In genomic region chr9:137226338-137227056, GRCh38 we compare ENCODE assay signal across 16 cellular contexts. TPM values are rescaled to one million over a fixed set of nuclear protein-coding genes. Genes with fewer than 3 reads are reported as not detected.
DNase-seq lines count a peak whose midpoint lies in the region; ATAC-seq, FAIRE-seq and TF ChIP-seq lines count a peak whose summit lies in the region.
"Had no signal": no experiment of that assay in that cellular context is flagged by ENCODE, and none has a peak within 500 bp of the region (broad histone marks: within the 10 kb centered on the region; RNA-seq: fewer than 3 reads in every experiment).

No MANE protein-coding gene starts in this region.

- H3K9me3 ChIP-seq in SK-N-SH, result no peaks in the 10 kb centered on the region
- no peaks in the 10 kb centered on the region for H3K9me3 ChIP-seq in keratinocyte (ENCODE audit: control insufficient read depth, low read depth, low read length)
- no peaks in the 10 kb centered on the region for H3K9me3 ChIP-seq in suprapubic skin

- ATAC-seq in HG03457 (IDR thresholded peaks at IDR 0.05; ENCODE audit: unreplicated experiment), result no peak
- ATAC-seq: activated CD4-positive, CD25-positive, alpha-beta regulatory T cell treated with anti-CD3 and anti-CD28 coated beads, Interleukin-2, amount 50 U/mL, for 24 hours; right cardiac atrium had no signal

- peaks cover 0 to 54% of the 10 kb centered on the region in 2 experiments; a peak in 1 of 4 replicates for H3K4me1 ChIP-seq in SK-N-SH (ENCODE audit: control insufficient read depth in 1 of 2, insufficient read depth in 2 of 2, low read depth in 1 of 2, low read length in 1 of 2)
- H3K4me1 ChIP-seq in keratinocyte (ENCODE audit: control insufficient read depth, extremely low read depth, insufficient read depth, low read length), result peaks cover 40% of the 10 kb centered on the region
- H3K4me1 ChIP-seq in suprapubic skin, result peaks cover 53% of the 10 kb centered on the region

- FAIRE-seq in keratinocyte (lab: Jason Lieb, UNC), result peak; percentile 61

- no peaks in the 10 kb centered on the region for H3K9me2 ChIP-seq in SK-N-SH

- H3F3A ChIP-seq in SK-N-SH (replicated peaks; ENCODE audit: insufficient read depth), result peaks cover 16% of the 10 kb centered on the region

- H3K9ac ChIP-seq in SK-N-SH (no peak overlapping the region), keratinocyte (ENCODE audit: control insufficient read depth, extremely low read depth, insufficient read depth, low read length) (peak overlapping the region; percentile 41)

- WGBS in SK-N-SH (ENCODE audit: low lambda C conversion rate), result 65% methylated on average over 11 of the region's 18 CpGs
- WGBS in suprapubic skin, result 47% methylated on average over 18 of the region's 18 CpGs

- no peak for TF ChIP-seq CTCF in SK-N-SH (IDR thresholded peaks at IDR 0.05)
- TF ChIP-seq CTCF in keratinocyte (optimal IDR thresholded peaks at IDR 0.05 in 1 of 3, IDR thresholded peaks at IDR 0.05 in 1 of 3, conservative IDR thresholded peaks at IDR 0.05 in 1 of 3; ENCODE audit: extremely low read depth in 1 of 3, insufficient read depth in 2 of 3, low read length in 3 of 3), result no peak
- no peak for TF ChIP-seq CTCF in suprapubic skin (IDR thresholded peaks at IDR 0.05)

- no peak overlapping the region for H2AFZ ChIP-seq in SK-N-SH (ENCODE audit: low read depth)
- peak overlapping the region; percentile 80 for H2AFZ ChIP-seq in keratinocyte (ENCODE audit: control insufficient read depth, low read length)

- TF ChIP-seq POLR2A in suprapubic skin (IDR thresholded peaks at IDR 0.05), result no peak

- H3K4me3 ChIP-seq in SK-N-SH (ENCODE audit: low read depth in 2 of 2, low read length in 1 of 2), result no peak overlapping the region
- no peak overlapping the region for H3K4me3 ChIP-seq in keratinocyte (ENCODE audit: control insufficient read depth in 2 of 3, extremely low read depth in 1 of 3, insufficient read depth in 2 of 3, low read depth in 1 of 3, low read length in 3 of 3)
- no peak overlapping the region for H3K4me3 ChIP-seq in suprapubic skin

- H3K79me2 ChIP-seq in SK-N-SH (ENCODE audit: insufficient read depth), result no peaks in the 10 kb centered on the region
- no peaks in the 10 kb centered on the region for H3K79me2 ChIP-seq in keratinocyte (ENCODE audit: control insufficient read depth, insufficient read depth, low read length)

- H3K27me3 ChIP-seq in SK-N-SH (ENCODE audit: insufficient read depth) (no peaks in the 10 kb centered on the region), keratinocyte (ENCODE audit: control insufficient read depth, extremely low read depth, insufficient read depth, low read length) (peaks cover 3% of the 10 kb centered on the region), suprapubic skin (peaks cover 34% of the 10 kb centered on the region)

- H3K27ac ChIP-seq in SK-N-SH (ENCODE audit: low read depth in 2 of 2, low read length in 1 of 2) (no peak overlapping the region; a peak in 1 of 4 replicates), keratinocyte (ENCODE audit: control insufficient read depth, insufficient read depth, low read length) (peak overlapping the region; percentile 25), suprapubic skin (peak overlapping the region; percentile 24)

- no peaks in the 10 kb centered on the region for H3K9me1 ChIP-seq in keratinocyte (ENCODE audit: control insufficient read depth, extremely low read depth, insufficient read depth, low read length)

- dilution Hi-C loops in keratinocyte (cut with MboI; ENCODE audit: extremely low pct_ligation_motif_present, low sequenced_read_pairs), result no loop called here

- CTCF ChIA-PET in SK-N-SH (lab: Yijun Ruan, JAX), result interaction anchor here (0.5 to 7.7 kb wide), 31 partner anchors 10 to 1135 kb away, joined by 3 to 95 read pairs (median 6); partner anchors contain the start of genes ANAPC2, DPP7, LRRC26 and MAN1B1

- H3K4me2 ChIP-seq in SK-N-SH (peak overlapping the region; percentile 1; the same call in 1 of the 2 replicates), keratinocyte (ENCODE audit: control insufficient read depth, extremely low read depth, insufficient read depth, low read depth, low read length) (peak overlapping the region; percentile 69)

- H4K20me1 ChIP-seq in SK-N-SH (ENCODE audit: insufficient read depth), result no peaks in the 10 kb centered on the region
- no peaks in the 10 kb centered on the region for H4K20me1 ChIP-seq in keratinocyte (ENCODE audit: control insufficient read depth, extremely low read depth, insufficient read depth, low read length)

- no peaks in the 10 kb centered on the region for H3K36me3 ChIP-seq in SK-N-SH (replicated peaks in 1 of 2; ENCODE audit: control insufficient read depth in 1 of 2, insufficient read depth in 2 of 2, low read length in 1 of 2)
- H3K36me3 ChIP-seq in keratinocyte (ENCODE audit: control insufficient read depth in 2 of 2, extremely low read depth in 1 of 2, insufficient read depth in 2 of 2, low read length in 2 of 2), result no peaks in the 10 kb centered on the region
- no peaks in the 10 kb centered on the region for H3K36me3 ChIP-seq in suprapubic skin

- intact Hi-C loops in head of caudate nucleus (cut with DNase I), result loop anchor here (5.0 kb wide), 2 partner anchors 39 to 109 kb away; partner anchors contain the start of genes ANAPC2 and SSNA1

- DNase-seq in DMS53 (lab: John Stamatoyannopoulos, UW) (peak; percentile 73), DMS53 treated with DMSO at 0.1 percent for 48 hours (lab: John Stamatoyannopoulos, UW; ENCODE audit: unreplicated experiment) (no peak), SK-N-SH (no peak), keratinocyte (ENCODE audit: low read depth, low spot score) (no peak), suprapubic skin (ENCODE audit: low spot score in 2 of 2) (no peak), head of caudate nucleus (no peak), nucleus accumbens (lab: John Stamatoyannopoulos, UW) (no peak)
- DNase-seq: 8988T; activated T-cell treated with anti-CD3 and anti-CD28 coated beads, Interleukin-2, amount 50 U/mL, for 1 hour; amniotic stem cell; dermis blood vessel endothelial cell; NCI-H1930 had no signal

- no peak for TF ChIP-seq EP300 in SK-N-SH (IDR thresholded peaks at IDR 0.05; ENCODE audit: borderline replicate concordance in 1 of 2, low read depth in 1 of 2, low read length in 1 of 2)
- TF ChIP-seq EP300 in suprapubic skin (IDR thresholded peaks at IDR 0.05), result no peak

- TF ChIP-seq RAD21 in SK-N-SH (IDR thresholded peaks at IDR 0.05; ENCODE audit: low read length), result no peak

- POLR2A ChIA-PET in SK-N-SH (lab: Yijun Ruan, JAX), result interaction anchor here (1.1 to 1.5 kb wide), 5 partner anchors 14 to 119 kb away, joined by 3 to 8 read pairs (median 5); no protein-coding TSS in a partner anchor

RNA-seq across cellular contexts. Expression of gene RNF224, which starts 0.8 kb away (rescaled TPM):
- polyA plus RNA-seq in SK-N-SH (2012; rRNA removed), result 0.03 and 0.08 TPM in 2 replicates
- 0.01 TPM in 1 of 2 replicates, not detected in the other for polyA plus RNA-seq in SK-N-SH (2012; cell fraction: cytosol; rRNA removed)
- 0.15 and 0.27 TPM in 2 replicates for polyA plus RNA-seq in SK-N-SH (2012; cell fraction: nucleus; rRNA removed)
- polyA plus RNA-seq in keratinocyte, result not detected in 3 replicates
- polyA plus RNA-seq in keratinocyte (2011; ENCODE audit: low read depth), result not detected
- polyA plus RNA-seq in keratinocyte (2011; cell fraction: cytosol; rRNA removed), result not detected in 2 replicates
- 0.11 TPM in 1 of 2 replicates, not detected in the other for polyA plus RNA-seq in keratinocyte (2011; cell fraction: nucleus; rRNA removed)
- 0.06 and 0.31 TPM in 2 replicates for polyA plus RNA-seq in keratinocyte (2012; ENCODE audit: low replicate concordance)
- not detected in 3 replicates for polyA minus RNA-seq in keratinocyte
- not detected for polyA minus RNA-seq in keratinocyte (2011; cell fraction: cytosol; rRNA and poly(A)+ RNA removed)
- 0.21 TPM in 1 of 2 replicates, not detected in the other for polyA minus RNA-seq in keratinocyte (2011; cell fraction: nucleus; rRNA and poly(A)+ RNA removed)
- 1 to 10 TPM in 3 of 4 donors, under 1 TPM in 1; 0.34 to 2.0 (median 1.1) TPM for total RNA-seq in suprapubic skin
- total RNA-seq: dermis blood vessel endothelial cell, right cardiac atrium, subcutaneous adipose tissue had no signal

RNA-seq across cellular contexts. Expression of gene CYSRT1, which starts 1.5 kb away (rescaled TPM):
- polyA plus RNA-seq in SK-N-SH (2012; rRNA removed) (2.1 and 2.2 TPM in 2 replicates), keratinocyte (0.80 to 1.8 TPM (median 1.2 TPM) in 3 replicates)
- polyA plus RNA-seq in SK-N-SH (2012; cell fraction: cytosol; rRNA removed), result 1.1 and 1.4 TPM in 2 replicates
- 2.7 TPM in 2 replicates for polyA plus RNA-seq in SK-N-SH (2012; cell fraction: nucleus; rRNA removed)
- 8.0 TPM for polyA plus RNA-seq in keratinocyte (2011; ENCODE audit: low read depth)
- 1.5 and 2.4 TPM in 2 replicates for polyA plus RNA-seq in keratinocyte (2011; cell fraction: cytosol; rRNA removed)
- 1.3 and 2.1 TPM in 2 replicates for polyA plus RNA-seq in keratinocyte (2011; cell fraction: nucleus; rRNA removed)
- 1.9 and 27.3 TPM in 2 replicates for polyA plus RNA-seq in keratinocyte (2012; ENCODE audit: low replicate concordance)
- 0.42 to 1.3 TPM (median 0.86 TPM) in 3 replicates for polyA minus RNA-seq in keratinocyte
- 3.1 TPM for polyA minus RNA-seq in keratinocyte (2011; cell fraction: cytosol; rRNA and poly(A)+ RNA removed)
- polyA minus RNA-seq in keratinocyte (2011; cell fraction: nucleus; rRNA and poly(A)+ RNA removed), result 1.1 TPM in 2 replicates
- total RNA-seq in suprapubic skin, result 10 to 100 TPM; 22.8 to 65.7 (median 44.2) TPM

RNA-seq across cellular contexts. Expression of gene SLC34A3, which starts 4.2 kb away (rescaled TPM):
- polyA plus RNA-seq in SK-N-SH (2012; rRNA removed), result 0.06 TPM in 1 of 2 replicates, not detected in the other
- 0.01 TPM in 2 replicates for polyA plus RNA-seq in SK-N-SH (2012; cell fraction: cytosol; rRNA removed)
- polyA plus RNA-seq in SK-N-SH (2012; cell fraction: nucleus; rRNA removed), result 0.07 and 0.18 TPM in 2 replicates
- 0.03 TPM in 1 of 3 replicates, not detected in the others for polyA plus RNA-seq in keratinocyte
- polyA plus RNA-seq in keratinocyte (2011; ENCODE audit: low read depth), result not detected
- polyA plus RNA-seq in keratinocyte (2011; cell fraction: cytosol; rRNA removed), result not detected in 2 replicates
- 0.05 TPM in 1 of 2 replicates, not detected in the other for polyA plus RNA-seq in keratinocyte (2011; cell fraction: nucleus; rRNA removed)
- 0.21 TPM in 1 of 2 replicates, not detected in the other for polyA plus RNA-seq in keratinocyte (2012; ENCODE audit: low replicate concordance)
- not detected in 3 replicates for polyA minus RNA-seq in keratinocyte
- polyA minus RNA-seq in keratinocyte (2011; cell fraction: cytosol; rRNA and poly(A)+ RNA removed), result not detected
- not detected in 2 replicates for polyA minus RNA-seq in keratinocyte (2011; cell fraction: nucleus; rRNA and poly(A)+ RNA removed)
- under 1 TPM in 1 of 4 donors, not detected in 3; 0.34 TPM for total RNA-seq in suprapubic skin
- total RNA-seq: dermis blood vessel endothelial cell, right cardiac atrium, subcutaneous adipose tissue had no signal
- polyA plus RNA-seq: right cardiac atrium had no signal

RNA-seq across cellular contexts. Expression of gene RNF208, which starts 4.5 kb away (rescaled TPM):
- polyA plus RNA-seq in SK-N-SH (2012; rRNA removed) (2.0 and 2.7 TPM in 2 replicates), keratinocyte (0.15 to 0.19 TPM in 2 of 3 replicates, not detected in the other)
- polyA plus RNA-seq in SK-N-SH (2012; cell fraction: cytosol; rRNA removed), result 1.8 and 2.9 TPM in 2 replicates
- 6.1 and 13.6 TPM in 2 replicates for polyA plus RNA-seq in SK-N-SH (2012; cell fraction: nucleus; rRNA removed)
- 1.0 TPM for polyA plus RNA-seq in keratinocyte (2011; ENCODE audit: low read depth)
- 0.31 TPM in 1 of 2 replicates, not detected in the other for polyA plus RNA-seq in keratinocyte (2011; cell fraction: cytosol; rRNA removed)
- 0.47 and 0.95 TPM in 2 replicates for polyA plus RNA-seq in keratinocyte (2011; cell fraction: nucleus; rRNA removed)
- 0.93 and 6.5 TPM in 2 replicates for polyA plus RNA-seq in keratinocyte (2012; ENCODE audit: low replicate concordance)
- polyA minus RNA-seq in keratinocyte, result not detected in 3 replicates
- not detected for polyA minus RNA-seq in keratinocyte (2011; cell fraction: cytosol; rRNA and poly(A)+ RNA removed)
- polyA minus RNA-seq in keratinocyte (2011; cell fraction: nucleus; rRNA and poly(A)+ RNA removed), result not detected in 2 replicates
- 1 to 10 TPM; 2.8 to 7.5 (median 5.2) TPM for total RNA-seq in suprapubic skin
- total RNA-seq: dermis blood vessel endothelial cell had no signal

RNA-seq across cellular contexts. Expression of gene TUBB4B, which starts 14.6 kb away (rescaled TPM):
- 415 and 508 TPM in 2 replicates for polyA plus RNA-seq in SK-N-SH (2012; rRNA removed)
- 249 and 391 TPM in 2 replicates for polyA plus RNA-seq in SK-N-SH (2012; cell fraction: cytosol; rRNA removed)
- 385 and 387 TPM in 2 replicates for polyA plus RNA-seq in SK-N-SH (2012; cell fraction: nucleus; rRNA removed)
- polyA plus RNA-seq in keratinocyte, result 390 to 693 TPM (median 440 TPM) in 3 replicates
- polyA plus RNA-seq in keratinocyte (2011; ENCODE audit: low read depth), result 64.2 TPM
- 328 and 496 TPM in 2 replicates for polyA plus RNA-seq in keratinocyte (2011; cell fraction: cytosol; rRNA removed)
- polyA plus RNA-seq in keratinocyte (2011; cell fraction: nucleus; rRNA removed), result 336 and 469 TPM in 2 replicates
- polyA plus RNA-seq in keratinocyte (2012; ENCODE audit: low replicate concordance), result 276 and 744 TPM in 2 replicates
- 387 to 836 TPM (median 396 TPM) in 3 replicates for polyA minus RNA-seq in keratinocyte
- 512 TPM for polyA minus RNA-seq in keratinocyte (2011; cell fraction: cytosol; rRNA and poly(A)+ RNA removed)
- polyA minus RNA-seq in keratinocyte (2011; cell fraction: nucleus; rRNA and poly(A)+ RNA removed), result 252 and 259 TPM in 2 replicates
- 100 to 1,000 TPM; 225 to 708 (median 639) TPM for total RNA-seq in suprapubic skin

Comparison
In these comparisons a context has a peak if more than half of its experiments do, and no peak if none do; other contexts are left out.
1. H3K27ac ChIP-seq: peak in keratinocyte (single experiment) and suprapubic skin (single experiment); none in SK-N-SH (0 of 2).